Comparison of ENCODE assay signal across 9 cellular contexts in genomic region chr4:576991-577498, GRCh38. TPM values are rescaled to one million over a fixed set of nuclear protein-coding genes. Genes with fewer than 3 reads are reported as not detected.
A peak's percentile ranks its signal among the peaks of the same experiment; 100 is the strongest.
DNase-seq lines count a peak whose midpoint lies in the region; ATAC-seq, FAIRE-seq and TF ChIP-seq lines count a peak whose summit lies in the region.
"Had no signal": no experiment of that assay in that cellular context is flagged by ENCODE, and none has a peak within 500 bp of the region (broad histone marks: within the 10 kb centered on the region; RNA-seq: fewer than 3 reads in every experiment).

No MANE protein-coding gene starts in this region.

- H3K27ac ChIP-seq in psoas muscle: no peak overlapping the region

- H3K4me3 Mint-ChIP-seq in activated T-helper 17 cell treated with anti-CD3 and anti-CD28 coated beads, Interleukin-2, amount 50 U/mL, for 72 hours: peak overlapping the region; percentile 45

- WGBS in psoas muscle, 3 donors: 1 to 2% (median 2%) methylated on average over 35 to 37 of the region's 37 CpGs

- FAIRE-seq in urothelium cell line (lab: Jason Lieb, UNC): no peak

- H3K9me3 ChIP-seq in psoas muscle: no peaks in the 10 kb centered on the region

- H3K9me3 Mint-ChIP-seq in activated T-helper 17 cell treated with anti-CD3 and anti-CD28 coated beads, Interleukin-2, amount 50 U/mL, for 72 hours: no peaks in the 10 kb centered on the region

- peaks cover 0 to 64% (median 34%) of the 10 kb centered on the region in 3 donors for H3K27me3 ChIP-seq in psoas muscle (ENCODE audit: insufficient read depth in 3 of 3, low read length in 2 of 3)

- no peak overlapping the region for H3K27ac Mint-ChIP-seq in activated T-helper 17 cell treated with anti-CD3 and anti-CD28 coated beads, Interleukin-2, amount 50 U/mL, for 72 hours

- no peaks in the 10 kb centered on the region for H3K36me3 ChIP-seq in psoas muscle (ENCODE audit: insufficient read depth in 1 of 2, low read depth in 1 of 2)

- no peak for ATAC-seq in activated T-helper 17 cell treated with anti-CD3 and anti-CD28 coated beads, Interleukin-2, amount 50 U/mL, for 72 hours (replicated peaks)
- ATAC-seq in GM18498 (IDR thresholded peaks at IDR 0.05; ENCODE audit: unreplicated experiment) (no peak), psoas muscle (no peak), HG03520 (IDR thresholded peaks at IDR 0.05; ENCODE audit: unreplicated experiment) (no peak)

- in situ Hi-C loops in GM13976 (cut with MboI; ENCODE audit: low sequenced_read_pairs, unreplicated experiment): no loop called here

- TF ChIP-seq CTCF in GM13976 (IDR thresholded peaks at IDR 0.05; ENCODE audit: borderline replicate concordance, control extremely low read depth, extremely low read depth, insufficient read depth, missing control alignments): no peak
- TF ChIP-seq CTCF in psoas muscle (IDR thresholded peaks at IDR 0.05): no peak

- DNase-seq in AG20443 (ENCODE audit: low spot score) (peak; percentile 13), GM13976 (ENCODE audit: low spot score) (peak; percentile 32), left kidney (ENCODE audit: low read depth, low spot score) (peak; percentile 20), psoas muscle (no peak), urothelium cell line (ENCODE audit: low spot score) (no peak)

- intact Hi-C loops in psoas muscle (cut with DNase I): no loop called here

- H3K4me3 ChIP-seq in psoas muscle: no peak overlapping the region

- peaks cover 46% of the 10 kb centered on the region for H3K27me3 Mint-ChIP-seq in activated T-helper 17 cell treated with anti-CD3 and anti-CD28 coated beads, Interleukin-2, amount 50 U/mL, for 72 hours

- H3K4me1 ChIP-seq in psoas muscle: no peaks in the 10 kb centered on the region

- H3K4me1 Mint-ChIP-seq in activated T-helper 17 cell treated with anti-CD3 and anti-CD28 coated beads, Interleukin-2, amount 50 U/mL, for 72 hours: no peaks in the 10 kb centered on the region

- peaks cover 6% of the 10 kb centered on the region for H3K36me3 Mint-ChIP-seq in activated T-helper 17 cell treated with anti-CD3 and anti-CD28 coated beads, Interleukin-2, amount 50 U/mL, for 72 hours (ENCODE audit: low read depth)

RNA-seq across cellular contexts. Expression of gene TMEM271, which starts 0.9 kb away (rescaled TPM):
- total RNA-seq in activated T-helper 17 cell treated with anti-CD3 and anti-CD28 coated beads, Interleukin-2, amount 50 U/mL, for 72 hours: not detected
- not detected for total RNA-seq in psoas muscle
- not detected for polyA plus RNA-seq in psoas muscle
- total RNA-seq: myocyte had no signal

RNA-seq across cellular contexts. Expression of gene PDE6B, which starts 48.3 kb away (rescaled TPM):
- 10 to 100 TPM in 1 of 2 donors, 1 to 10 TPM in 1; 5.8 to 10.8 TPM for total RNA-seq in activated T-helper 17 cell treated with anti-CD3 and anti-CD28 coated beads, Interleukin-2, amount 50 U/mL, for 72 hours
- under 1 TPM in 3 of 4 donors, not detected in 1; 0.30 to 0.39 (median 0.32) TPM for total RNA-seq in psoas muscle
- polyA plus RNA-seq in psoas muscle: under 1 TPM; 0.03 to 0.48 (median 0.09) TPM

Comparison
In these comparisons a context has a peak if more than half of its experiments do, and no peak if none do; other contexts are left out.
1. DNase-seq: peak in AG20443 (single experiment), GM13976 (single experiment) and left kidney (single experiment); none in psoas muscle (0 of 2) and urothelium cell line (single experiment).
2. RNA of gene PDE6B, which starts 48.3 kb away (total RNA-seq): 5.8 to 10.8 TPM in activated T-helper 17 cell treated with anti-CD3 and anti-CD28 coated beads, Interleukin-2, amount 50 U/mL, for 72 hours; 0.30 to 0.39 TPM in psoas muscle; every median in the first group is over 4 times any median in the second.